ENCODE assay signal across 9 cellular contexts in the genomic region with DNA sequence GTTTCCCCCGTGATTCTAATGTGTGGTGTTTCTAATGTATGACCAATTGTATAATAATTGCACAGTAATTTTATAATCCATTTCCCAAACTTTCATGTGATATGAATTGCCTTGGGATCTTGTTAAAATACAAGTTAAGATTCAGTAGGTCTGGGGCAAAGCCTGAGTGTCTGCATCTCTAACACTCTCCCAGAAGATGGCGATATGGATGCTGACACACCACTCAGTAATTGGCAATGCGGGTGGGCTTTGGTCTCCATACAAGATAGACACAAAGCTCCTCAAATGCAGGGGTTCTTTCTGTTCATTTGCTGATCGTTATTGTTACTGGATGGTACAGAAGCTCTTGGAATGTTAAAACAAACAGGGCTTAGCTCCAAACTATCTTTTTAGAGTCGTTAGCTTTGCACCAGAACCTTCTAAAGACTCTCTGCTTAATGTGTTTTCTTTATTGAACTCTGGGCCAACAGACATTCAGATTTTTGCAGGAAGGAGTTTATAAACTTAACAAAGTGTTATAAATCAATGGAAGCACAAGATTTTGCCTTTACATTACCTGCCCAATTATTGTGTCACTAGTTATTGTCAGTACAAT. TPM values are rescaled to one million over a fixed set of nuclear protein-coding genes. Genes with fewer than 3 reads are reported as not detected.
A peak's percentile ranks its signal among the peaks of the same experiment; 100 is the strongest.
DNase-seq lines count a peak whose midpoint lies in the region; ATAC-seq, FAIRE-seq and TF ChIP-seq lines count a peak whose summit lies in the region.
"Had no signal": no experiment of that assay in that cellular context is flagged by ENCODE, and none has a peak within 500 bp of the region (broad histone marks: within the 10 kb centered on the region; RNA-seq: fewer than 3 reads in every experiment).

No MANE protein-coding gene starts in this region.

- no peaks in the 10 kb centered on the region for H3K79me2 ChIP-seq in astrocyte (ENCODE audit: insufficient read depth, low read length)

- no peaks in the 10 kb centered on the region for H3K9me3 ChIP-seq in astrocyte (ENCODE audit: insufficient read depth, low read depth, low read length)
- H3K9me3 ChIP-seq: thoracic aorta had no signal

- H3K4me3 Mint-ChIP-seq in astrocyte (ENCODE audit: unreplicated experiment) (no peak overlapping the region), neural crest cell (peak overlapping the region; percentile 69)

- DNase-seq in HuH-7 (ENCODE audit: low spot score) (peak; percentile 7), astrocyte (ENCODE audit: low read depth) (peak; percentile 24), neural crest cell (ENCODE audit: low read depth, low spot score) (peak; percentile 25), RCC 7860 (ENCODE audit: low spot score) (no peak), substantia nigra (lab: John Stamatoyannopoulos, UW) (no peak)
- no peak for DNase-seq in activated CD8-positive, alpha-beta memory T cell treated with anti-CD3 and anti-CD28 coated beads for 24 hours

- H3K36me3 Mint-ChIP-seq in astrocyte (ENCODE audit: low read depth, unreplicated experiment): no peaks in the 10 kb centered on the region
- H3K36me3 Mint-ChIP-seq in neural crest cell (ENCODE audit: low read depth): no peaks in the 10 kb centered on the region

- no peaks in the 10 kb centered on the region for H3K27me3 ChIP-seq in astrocyte (ENCODE audit: insufficient read depth, low read length)

- H3K27me3 Mint-ChIP-seq in astrocyte (ENCODE audit: low read depth, unreplicated experiment): no peaks in the 10 kb centered on the region
- H3K27me3 Mint-ChIP-seq in neural crest cell (ENCODE audit: low read depth): no peaks in the 10 kb centered on the region

- H3K9ac ChIP-seq in astrocyte (ENCODE audit: low read length): no peak overlapping the region

- H3K4me1 Mint-ChIP-seq in astrocyte (ENCODE audit: low read depth, unreplicated experiment) (peaks cover 3% of the 10 kb centered on the region), neural crest cell (peaks cover 18% of the 10 kb centered on the region)

- no peak overlapping the region for H3K4me3 ChIP-seq in GM12875 (ENCODE audit: low read depth, low read length)
- peak overlapping the region; percentile 2 for H3K4me3 ChIP-seq in astrocyte (ENCODE audit: insufficient read depth, low read depth, low read length)
- H3K4me3 ChIP-seq: thoracic aorta had no signal

- no peak for FAIRE-seq in astrocyte (lab: Jason Lieb, UNC)
- FAIRE-seq in RCC 7860 (lab: Jason Lieb, UNC): no peak

- peak overlapping the region; percentile 66 for H3K4me2 ChIP-seq in astrocyte (ENCODE audit: low read length)

- H3K36me3 ChIP-seq in astrocyte (ENCODE audit: insufficient read depth, low read length): no peaks in the 10 kb centered on the region
- H3K36me3 ChIP-seq: thoracic aorta had no signal

- H3K27ac Mint-ChIP-seq in astrocyte (ENCODE audit: unreplicated experiment) (no peak overlapping the region), neural crest cell (ENCODE audit: unreplicated experiment) (peak overlapping the region; percentile 65)

- H3K9me3 Mint-ChIP-seq in astrocyte (ENCODE audit: unreplicated experiment): peaks cover 2% of the 10 kb centered on the region
- no peaks in the 10 kb centered on the region for H3K9me3 Mint-ChIP-seq in neural crest cell

- H2AFZ ChIP-seq in astrocyte (ENCODE audit: low read depth, low read length): peak overlapping the region; percentile 60

- ATAC-seq in GM21723 (IDR thresholded peaks at IDR 0.05; ENCODE audit: unreplicated experiment): no peak

- no peaks in the 10 kb centered on the region for H3K4me1 ChIP-seq in astrocyte (ENCODE audit: insufficient read depth, low read length)

- no peaks in the 10 kb centered on the region for H4K20me1 ChIP-seq in astrocyte (ENCODE audit: insufficient read depth, low read length)

- H3K27ac ChIP-seq in astrocyte (ENCODE audit: low read depth, low read length) (no peak overlapping the region), substantia nigra (ENCODE audit: low read depth, low read length, poor library complexity, severe bottlenecking) (no peak overlapping the region)
- H3K27ac ChIP-seq: thoracic aorta had no signal

- TF ChIP-seq CTCF in GM12875 (IDR thresholded peaks at IDR 0.05; ENCODE audit: borderline replicate concordance, insufficient read depth, low read depth, low read length) (peak; percentile 49; the same call in 1 of the 2 replicates), astrocyte (IDR thresholded peaks at IDR 0.05; ENCODE audit: insufficient read depth, low read depth, low read length) (peak; percentile 46), neural crest cell (conservative IDR thresholded peaks at IDR 0.05) (peak; percentile 59)

RNA-seq across cellular contexts. Expression of a gene that starts 45.4 kb away (rescaled TPM):
- total RNA-seq in astrocyte (0.07 and 0.11 TPM in 2 replicates), neural crest cell (0.33 and 0.39 TPM in 2 replicates)

Comparison
In these comparisons a context has a peak if more than half of its experiments do, and no peak if none do; other contexts are left out.
1. DNase-seq: peak in HuH-7 (single experiment), astrocyte (single experiment) and neural crest cell (single experiment); none in activated CD8-positive, alpha-beta memory T cell treated with anti-CD3 and anti-CD28 coated beads for 24 hours (single experiment), RCC 7860 (single experiment) and substantia nigra (0 of 49).
2. Peak in every context shown above with its lines, with median percentiles within 50 percentile points of each other: CTCF ChIP-seq.